In genomic region chr10:44578271-44578670, GRCh38 we compare ENCODE assay signal across 25 cellular contexts.
"Had no signal": no experiment of that assay in that cellular context is flagged by ENCODE, and none has a peak within 500 bp of the region (broad histone marks: within the 10 kb centered on the region; RNA-seq: fewer than 3 reads in every experiment).

No MANE protein-coding gene starts in this region.

- H3K4me3 Mint-ChIP-seq: memory B cell; naive thymus-derived CD8-positive, alpha-beta T cell; neural crest cell; stimulated activated memory B cell treated with anti-CD40 and anti-IgM and Interleukin-4, amounts not matched to agents 10 μg/mL and 1 μg/mL and 100 μg/mL, for 72 hours had no signal

- DNase-seq: dorsolateral prefrontal cortex; effector CD4-positive, alpha-beta T cell; foreskin fibroblast; gastrocnemius medialis; head of caudate nucleus; kidney; midbrain; naive thymus-derived CD8-positive, alpha-beta T cell; pancreas; spleen; stimulated activated CD4-positive, alpha-beta T cell treated with anti-CD3 and anti-CD28 coated beads, Interleukin-4, amount 100 ng/mL, for 4 hours; stimulated activated naive CD8-positive, alpha-beta T cell treated with anti-CD3 and anti-CD28 coated beads, Interleukin-15, Interleukin-2, amounts not matched to agents 100 U/mL and 50 U/mL, for 24 hours; upper lobe of left lung; uterus had no signal

- H3K9me3 ChIP-seq: gastrocnemius medialis, neutrophil, pancreas, right atrium auricular region, thoracic aorta, tibial nerve, upper lobe of left lung, uterus had no signal

- H3K4me3 ChIP-seq: dorsolateral prefrontal cortex, gastrocnemius medialis, lung, pancreas, right atrium auricular region, skin epidermis, spleen, thoracic aorta, tibial nerve, upper lobe of left lung, uterus had no signal

- H3K36me3 Mint-ChIP-seq: memory B cell; naive thymus-derived CD8-positive, alpha-beta T cell; stimulated activated memory B cell treated with anti-CD40 and anti-IgM and Interleukin-4, amounts not matched to agents 10 μg/mL and 1 μg/mL and 100 μg/mL, for 72 hours had no signal

- H3K9me3 Mint-ChIP-seq: memory B cell, neural crest cell had no signal

- H3K27me3 ChIP-seq: gastrocnemius medialis, neutrophil, pancreas, right atrium auricular region, spleen, tibial nerve, upper lobe of left lung, uterus had no signal

- H3K27ac Mint-ChIP-seq: memory B cell; naive thymus-derived CD8-positive, alpha-beta T cell; progenitor cell of endocrine pancreas; stimulated activated memory B cell treated with anti-CD40 and anti-IgM and Interleukin-4, amounts not matched to agents 10 μg/mL and 1 μg/mL and 100 μg/mL, for 72 hours had no signal

- H3K4me1 Mint-ChIP-seq: memory B cell; naive thymus-derived CD8-positive, alpha-beta T cell; stimulated activated memory B cell treated with anti-CD40 and anti-IgM and Interleukin-4, amounts not matched to agents 10 μg/mL and 1 μg/mL and 100 μg/mL, for 72 hours had no signal

- H3K4me1 ChIP-seq: gastrocnemius medialis, pancreas, right atrium auricular region, spleen, upper lobe of left lung, uterus had no signal

- H3K27ac ChIP-seq: dorsolateral prefrontal cortex, gastrocnemius medialis, neutrophil, pancreas, spleen, thoracic aorta, upper lobe of left lung had no signal

- H3K27me3 Mint-ChIP-seq: progenitor cell of endocrine pancreas; stimulated activated memory B cell treated with anti-CD40 and anti-IgM and Interleukin-4, amounts not matched to agents 10 μg/mL and 1 μg/mL and 100 μg/mL, for 72 hours had no signal

- ATAC-seq: gastrocnemius medialis; left lobe of liver; naive thymus-derived CD8-positive, alpha-beta T cell; pancreas; stimulated activated memory B cell treated with anti-CD40 and anti-IgM and Interleukin-4, amounts not matched to agents 10 μg/mL and 1 μg/mL and 100 μg/mL, for 72 hours; stimulated activated naive CD8-positive, alpha-beta T cell treated with anti-CD3 and anti-CD28 coated beads, Interleukin-15, Interleukin-2, amounts not matched to agents 100 U/mL and 50 U/mL, for 24 hours had no signal

- H3K36me3 ChIP-seq: gastrocnemius medialis, neutrophil, pancreas, right atrium auricular region, spleen, thoracic aorta, tibial nerve, upper lobe of left lung, uterus had no signal
